8 cellular contexts compared by ENCODE assay signal in genomic region chr1:10211805-10212405, GRCh38. TPM values are rescaled to one million over a fixed set of nuclear protein-coding genes. Genes with fewer than 3 reads are reported as not detected.
DNase-seq lines count a peak whose midpoint lies in the region; ATAC-seq, FAIRE-seq and TF ChIP-seq lines count a peak whose summit lies in the region.

No MANE protein-coding gene starts in this region.

- H3K9me3 ChIP-seq in CD8-positive, alpha-beta memory T cell (ENCODE audit: low read length), result no peaks in the 10 kb centered on the region
- H3K9me3 ChIP-seq in astrocyte (ENCODE audit: insufficient read depth, low read depth, low read length), result no peaks in the 10 kb centered on the region
- no peaks in the 10 kb centered on the region for H3K9me3 ChIP-seq in suprapubic skin

- H3K36me3 Mint-ChIP-seq in CD8-positive, alpha-beta memory T cell, result peaks cover 0 to 4% (median 0%) of the 10 kb centered on the region in 3 donors
- H3K36me3 Mint-ChIP-seq in astrocyte (ENCODE audit: low read depth, unreplicated experiment), result peaks cover 3% of the 10 kb centered on the region

- WGBS in suprapubic skin, result 19% methylated on average over 11 of the region's 11 CpGs

- H3K4me3 Mint-ChIP-seq in CD8-positive, alpha-beta memory T cell, result peak overlapping the region; percentile 75 to 91 (median 83)
- H3K4me3 Mint-ChIP-seq in astrocyte (ENCODE audit: unreplicated experiment), result peak overlapping the region; percentile 91

- peak overlapping the region; percentile 0 for H3K4me3 ChIP-seq in CD8-positive, alpha-beta memory T cell (ENCODE audit: low read length)
- H3K4me3 ChIP-seq in astrocyte (ENCODE audit: insufficient read depth, low read depth, low read length), result peak overlapping the region; percentile 89
- peak overlapping the region; percentile 97 for H3K4me3 ChIP-seq in suprapubic skin

- H3K9me3 Mint-ChIP-seq in CD8-positive, alpha-beta memory T cell, result no peaks in the 10 kb centered on the region
- no peaks in the 10 kb centered on the region for H3K9me3 Mint-ChIP-seq in astrocyte (ENCODE audit: unreplicated experiment)

- no peak for TF ChIP-seq POLR2A in suprapubic skin (IDR thresholded peaks at IDR 0.05)

- no peaks in the 10 kb centered on the region for H3K27me3 ChIP-seq in CD8-positive, alpha-beta memory T cell (ENCODE audit: insufficient read depth, low read length, poor library complexity, severe bottlenecking)
- no peaks in the 10 kb centered on the region for H3K27me3 ChIP-seq in astrocyte (ENCODE audit: insufficient read depth, low read length)
- no peaks in the 10 kb centered on the region for H3K27me3 ChIP-seq in suprapubic skin

- no peak for DNase-seq in CD8-positive, alpha-beta memory T cell
- peak; percentile 82 for DNase-seq in LHCN-M2 (ENCODE audit: low read depth)
- no peak for DNase-seq in astrocyte (ENCODE audit: low read depth)
- peak; percentile 50 for DNase-seq in kidney tubule cell (ENCODE audit: low spot score)
- peak in 1 of 2 donors; percentile 64 for DNase-seq in suprapubic skin (ENCODE audit: low spot score in 2 of 2)
- DNase-seq in stimulated activated CD4-positive, alpha-beta T cell treated with anti-CD3 and anti-CD28 coated beads, Interleukin-2, amount 100 ng/mL, for 48 hours, result no peak

- H3K27me3 Mint-ChIP-seq in CD8-positive, alpha-beta memory T cell, result peaks cover 0 to 3% of the 10 kb centered on the region in 2 donors
- no peaks in the 10 kb centered on the region for H3K27me3 Mint-ChIP-seq in astrocyte (ENCODE audit: low read depth, unreplicated experiment)

- CTCF ChIA-PET in CD8-positive, alpha-beta memory T cell (lab: Charles Lee), result interaction anchor here (0.6 to 3.8 kb wide), 3 partner anchors 8 to 218 kb away, joined by 3 to 35 read pairs (median 4); partner anchors contain the start of gene CENPS

- H3K27ac ChIP-seq in CD8-positive, alpha-beta memory T cell (ENCODE audit: low read depth, low read length), result peak overlapping the region; percentile 65
- peak overlapping the region; percentile 98 for H3K27ac ChIP-seq in astrocyte (ENCODE audit: low read depth, low read length)
- peak overlapping the region; percentile 99 for H3K27ac ChIP-seq in suprapubic skin

- ATAC-seq in HG02642 (IDR thresholded peaks at IDR 0.05; ENCODE audit: poor library complexity, unreplicated experiment) (no peak), GM21447 (IDR thresholded peaks at IDR 0.05; ENCODE audit: unreplicated experiment) (no peak)

- no peak for FAIRE-seq in astrocyte (lab: Jason Lieb, UNC)

- H3K36me3 ChIP-seq in CD8-positive, alpha-beta memory T cell (ENCODE audit: insufficient read depth, low read length), result no peaks in the 10 kb centered on the region
- H3K36me3 ChIP-seq in astrocyte (ENCODE audit: insufficient read depth, low read length) (no peaks in the 10 kb centered on the region), suprapubic skin (no peaks in the 10 kb centered on the region)

- H3K9ac ChIP-seq in astrocyte (ENCODE audit: low read length), result peak overlapping the region; percentile 98

- H2AFZ ChIP-seq in astrocyte (ENCODE audit: low read depth, low read length), result no peak overlapping the region

- H3K4me2 ChIP-seq in astrocyte (ENCODE audit: low read length), result peak overlapping the region; percentile 87

- POLR2A ChIA-PET in CD8-positive, alpha-beta memory T cell (lab: Charles Lee), result interaction anchor here (0.6 to 0.7 kb wide), 2 partner anchors 9 to 200 kb away, joined by 4 to 5 read pairs; no protein-coding TSS in a partner anchor

- peaks cover 30 to 55% (median 48%) of the 10 kb centered on the region in 3 donors for H3K4me1 Mint-ChIP-seq in CD8-positive, alpha-beta memory T cell
- peaks cover 21% of the 10 kb centered on the region for H3K4me1 Mint-ChIP-seq in astrocyte (ENCODE audit: low read depth, unreplicated experiment)

- H4K20me1 ChIP-seq in astrocyte (ENCODE audit: insufficient read depth, low read length), result peaks cover 50% of the 10 kb centered on the region

- H3K79me2 ChIP-seq in astrocyte (ENCODE audit: insufficient read depth, low read length), result peaks cover 63% of the 10 kb centered on the region

- H3K4me1 ChIP-seq in CD8-positive, alpha-beta memory T cell (ENCODE audit: insufficient read depth, low read length), result peaks cover 19% of the 10 kb centered on the region
- H3K4me1 ChIP-seq in astrocyte (ENCODE audit: insufficient read depth, low read length) (peaks cover 21% of the 10 kb centered on the region), suprapubic skin (peaks cover 53% of the 10 kb centered on the region)

- peak overlapping the region; percentile 41 to 87 (median 70) for H3K27ac Mint-ChIP-seq in CD8-positive, alpha-beta memory T cell
- peak overlapping the region; percentile 79 for H3K27ac Mint-ChIP-seq in astrocyte (ENCODE audit: unreplicated experiment)

- TF ChIP-seq CTCF in astrocyte (IDR thresholded peaks at IDR 0.05; ENCODE audit: insufficient read depth, low read depth, low read length) (no peak), suprapubic skin (IDR thresholded peaks at IDR 0.05) (no peak)

- no peak for TF ChIP-seq EP300 in suprapubic skin (IDR thresholded peaks at IDR 0.05)

RNA-seq across cellular contexts. Expression of gene KIF1B, which starts 1.5 kb away (rescaled TPM):
- 10 to 100 TPM; 17.5 to 17.8 TPM for total RNA-seq in CD8-positive, alpha-beta memory T cell
- polyA plus RNA-seq in CD8-positive, alpha-beta memory T cell, result 2.6 TPM
- total RNA-seq in LHCN-M2 (2014; rRNA removed) (23.5 and 33.2 TPM in 2 replicates), astrocyte (74.6 and 75.9 TPM in 2 replicates), suprapubic skin (10 to 100 TPM; 46.0 to 88.0 (median 51.2) TPM)
- polyA plus RNA-seq in LHCN-M2 (2012), result 14.1 TPM

Comparison
In these comparisons a context has a peak if more than half of its experiments do, and no peak if none do; other contexts are left out.
1. DNase-seq: peak in LHCN-M2 (single experiment) and kidney tubule cell (single experiment); none in CD8-positive, alpha-beta memory T cell (0 of 5), astrocyte (single experiment) and stimulated activated CD4-positive, alpha-beta T cell treated with anti-CD3 and anti-CD28 coated beads, Interleukin-2, amount 100 ng/mL, for 48 hours (0 of 2).
2. H3K4me3 ChIP-seq: peak in every context shown above with its lines; median percentile 97 in suprapubic skin; 89 in astrocyte; 0 in CD8-positive, alpha-beta memory T cell.
3. Peak in every context shown above with its lines, with median percentiles within 50 percentile points of each other: H3K27ac ChIP-seq.